Comparison of ENCODE assay signal across 8 cellular contexts in the genomic region with DNA sequence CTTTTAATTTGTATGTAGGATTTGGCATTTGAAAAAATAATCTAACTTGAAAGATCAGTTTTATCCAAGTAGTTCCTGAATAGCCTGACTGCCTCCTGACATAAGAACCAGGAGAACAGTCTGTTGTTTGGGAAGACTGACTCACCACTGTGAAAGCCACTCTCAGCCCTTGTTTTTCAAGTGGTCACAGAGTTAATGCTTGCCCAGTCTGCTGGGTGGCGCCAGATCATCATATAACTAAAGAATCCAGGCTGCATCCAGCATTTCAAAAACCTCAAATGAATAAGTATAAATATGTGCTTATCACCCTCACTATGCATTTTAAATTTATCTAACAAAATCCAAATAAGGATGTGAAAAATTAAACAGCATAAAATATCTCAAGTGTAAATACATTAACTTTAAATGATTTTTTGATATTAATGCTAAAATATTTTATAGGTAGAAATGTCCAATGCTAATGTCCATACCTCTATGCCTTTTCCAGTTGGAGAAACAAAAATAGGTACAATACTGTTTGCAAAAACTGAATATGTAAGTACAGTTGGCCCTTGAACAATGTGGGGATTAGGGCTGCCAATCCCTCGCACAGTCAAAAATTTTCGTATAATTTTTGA. TPM values are rescaled to one million over a fixed set of nuclear protein-coding genes. Genes with fewer than 3 reads are reported as not detected.
DNase-seq lines count a peak whose midpoint lies in the region; ATAC-seq, FAIRE-seq and TF ChIP-seq lines count a peak whose summit lies in the region.

No MANE protein-coding gene starts in this region.

- H3K4me1 ChIP-seq in HEK293 (ENCODE audit: control insufficient read depth, insufficient read depth, low read length) (no peaks in the 10 kb centered on the region), kidney (ENCODE audit: control insufficient read depth in 1 of 2, insufficient read depth in 1 of 2, low read depth in 1 of 2, low read length in 2 of 2) (no peaks in the 10 kb centered on the region)

- intact Hi-C loops in Calu3 (cut with micrococcal nuclease; ENCODE audit: unreplicated experiment) = loop anchor here (1.0 to 5.0 kb wide), 4 partner anchors 277 to 635 kb away; no protein-coding TSS in a partner anchor
- intact Hi-C loops in kidney (cut with DNase I) = no loop called here

- BruUV-seq in Calu3 (replicated peaks; lab: Mats Ljungman, UMichigan) = no TSS peak

- H3K9me3 Mint-ChIP-seq in Calu3 (ENCODE audit: low read depth, unreplicated experiment) (no peaks in the 10 kb centered on the region), brain (no peaks in the 10 kb centered on the region)

- no peak overlapping the region for H3K4me3 ChIP-seq in HEK293 (ENCODE audit: low read depth, low read length)
- H3K4me3 ChIP-seq in kidney (ENCODE audit: low read length in 2 of 2) = no peak overlapping the region

- no peaks in the 10 kb centered on the region for H3K36me3 Mint-ChIP-seq in Calu3 (ENCODE audit: insufficient read depth, unreplicated experiment)
- no peaks in the 10 kb centered on the region for H3K36me3 Mint-ChIP-seq in brain

- CTCF ChIA-PET in Calu3 (lab: Charles Lee) (no interaction called here), HEK293 (lab: Yijun Ruan, JAX) (interaction anchor here (0.8 to 2.0 kb wide), 5 partner anchors 278 to 633 kb away, joined by 3 to 9 read pairs (median 5); no protein-coding TSS in a partner anchor)

- H3K27ac ChIP-seq in HEK293 (ENCODE audit: extremely low read depth, low read depth, low read length) (no peak overlapping the region), kidney (ENCODE audit: low read depth in 2 of 2, low read length in 2 of 2) (no peak overlapping the region)

- no peak overlapping the region for H3K27ac Mint-ChIP-seq in Calu3 (ENCODE audit: unreplicated experiment)
- peak overlapping the region in 1 of 5 experiments; percentile 45 for H3K27ac Mint-ChIP-seq in brain

- no peak for ATAC-seq in HG03469 (IDR thresholded peaks at IDR 0.05; ENCODE audit: unreplicated experiment)

- TF ChIP-seq CTCF in Calu3 (IDR thresholded peaks at IDR 0.05; ENCODE audit: unreplicated experiment) (peak; percentile 49), HEK293 (tag by site-specific recombination; IDR thresholded peaks at IDR 0.05) (peak; percentile 32; the same call in 1 of the 2 replicates), brain (conservative IDR thresholded peaks at IDR 0.05) (peak; percentile 82 to 89), kidney (IDR thresholded peaks at IDR 0.05; ENCODE audit: borderline replicate concordance, extremely low read depth, insufficient read depth) (peak; percentile 34)

- DNase-seq in Calu3 = peak; percentile 74
- peak; percentile 32 for DNase-seq in NCI-H510A (lab: John Stamatoyannopoulos, UW)
- no peak for DNase-seq in kidney
- no peak for DNase-seq in activated T-cell treated with anti-CD3 and anti-CD28 coated beads for 4 hours
- no peak for DNase-seq in activated gamma-delta T cell (lab: John Stamatoyannopoulos, UW)

- no peaks in the 10 kb centered on the region for H3K9me3 ChIP-seq in HEK293 (ENCODE audit: control insufficient read depth, insufficient read depth, low read depth, low read length)
- no peaks in the 10 kb centered on the region for H3K9me3 ChIP-seq in kidney (ENCODE audit: control insufficient read depth in 1 of 2, low read length in 2 of 2)

- H3K36me3 ChIP-seq in HEK293 (ENCODE audit: control insufficient read depth in 2 of 2, insufficient read depth in 1 of 2, low read length in 2 of 2) = no peaks in the 10 kb centered on the region
- no peaks in the 10 kb centered on the region for H3K36me3 ChIP-seq in kidney (ENCODE audit: control insufficient read depth in 1 of 2, insufficient read depth in 2 of 2, low read length in 2 of 2)

- FAIRE-seq in kidney (lab: Jason Lieb, UNC) = no peak

- no peak overlapping the region for H3K9ac ChIP-seq in kidney (ENCODE audit: low read length in 2 of 2)

- H3K4me1 Mint-ChIP-seq in Calu3 (ENCODE audit: low read depth, unreplicated experiment) (peaks cover 7% of the 10 kb centered on the region), brain (peaks cover 18% of the 10 kb centered on the region)

- POLR2A ChIA-PET in HEK293 (lab: Yijun Ruan, JAX) = no interaction called here

- no peaks in the 10 kb centered on the region for H3K27me3 Mint-ChIP-seq in Calu3 (ENCODE audit: unreplicated experiment)
- H3K27me3 Mint-ChIP-seq in brain = peaks cover 4% of the 10 kb centered on the region

- H3K4me3 Mint-ChIP-seq in Calu3 (ENCODE audit: low read depth, unreplicated experiment) (no peak overlapping the region), brain (no peak overlapping the region)

TF ChIP-seq in HEK293, 187 proteins besides CTCF, POLR2A, EP300 and RAD21:
- TF ChIP-seq ZNF660 (tag by site-specific recombination; IDR thresholded peaks at IDR 0.05) (peak; percentile 63; the same call in 1 of the 2 replicates), BCL11B (tag by site-specific recombination; IDR thresholded peaks at IDR 0.05; ENCODE audit: low read depth) (no peak), ZNF157 (tag by site-specific recombination; IDR thresholded peaks at IDR 0.05) (no peak), ZNF350 (tag by site-specific recombination; IDR thresholded peaks at IDR 0.05) (no peak), ZNF596 (tag by site-specific recombination; IDR thresholded peaks at IDR 0.05) (no peak), ZNF654 (tag by site-specific recombination; IDR thresholded peaks at IDR 0.05; ENCODE audit: low read depth) (peak; percentile 58), PRDM1 (tag by site-specific recombination; IDR thresholded peaks at IDR 0.05) (0 out of 2 replicates have a peak, but pooled peaks have one; percentile 17), ZNF335 (tag by site-specific recombination; conservative IDR thresholded peaks at IDR 0.05) (no peak)

RNA-seq across cellular contexts. Expression of a gene that starts 26.9 kb away (rescaled TPM):
- 0.49 and 0.57 TPM in 2 replicates for total RNA-seq in Calu3 (2022)
- polyA plus RNA-seq in brain (ENCODE audit: insufficient read depth, low read depth, low replicate concordance) = not detected
- 1.2 TPM for total RNA-seq in kidney
- 0.73 TPM for polyA plus RNA-seq in kidney (ENCODE audit: insufficient read depth, low read depth, low replicate concordance)

Comparison
In these comparisons a context has a peak if more than half of its experiments do, and no peak if none do; other contexts are left out.
1. DNase-seq: peak in Calu3 (single experiment) and NCI-H510A (single experiment); none in kidney (single experiment), activated T-cell treated with anti-CD3 and anti-CD28 coated beads for 4 hours (single experiment) and activated gamma-delta T cell (single experiment).
2. CTCF ChIP-seq: peak in every context shown above with its lines; median percentile 86 in brain; 49 in Calu3; 34 in kidney; 32 in HEK293.